ENCODE assay signal across 18 cellular contexts in the genomic region with DNA sequence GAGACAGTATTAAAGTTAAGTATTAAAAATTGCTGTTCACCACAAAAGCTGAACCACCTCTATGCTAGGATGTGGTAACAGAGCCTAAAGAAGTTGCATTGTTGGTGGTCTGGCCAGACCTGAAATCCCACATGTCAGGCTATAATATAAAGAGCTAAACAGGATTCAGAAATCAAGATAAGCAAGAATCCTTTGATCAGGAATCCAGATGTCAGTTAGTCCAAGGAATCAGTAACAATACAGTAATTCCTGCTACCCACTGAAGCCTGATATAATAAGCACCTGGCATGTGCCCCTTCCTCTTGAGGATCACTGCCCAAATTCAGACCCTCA. TPM values are rescaled to one million over a fixed set of nuclear protein-coding genes. Genes with fewer than 3 reads are reported as not detected.
A peak's percentile ranks its signal among the peaks of the same experiment; 100 is the strongest.
DNase-seq lines count a peak whose midpoint lies in the region; ATAC-seq, FAIRE-seq and TF ChIP-seq lines count a peak whose summit lies in the region.
"Had no signal": no experiment of that assay in that cellular context is flagged by ENCODE, and none has a peak within 500 bp of the region (broad histone marks: within the 10 kb centered on the region; RNA-seq: fewer than 3 reads in every experiment).

No MANE protein-coding gene starts in this region.

- TF ChIP-seq CTCF in HEK293 (tag by site-specific recombination; IDR thresholded peaks at IDR 0.05) (no peak), Loucy (conservative IDR thresholded peaks at IDR 0.05; ENCODE audit: low read length) (no peak), astrocyte (IDR thresholded peaks at IDR 0.05; ENCODE audit: insufficient read depth, low read depth, low read length) (no peak)

- H3K4me2 ChIP-seq in Loucy (ENCODE audit: low read depth, low read length, poor library complexity, severe bottlenecking) (peak overlapping the region; percentile 44), astrocyte (ENCODE audit: low read length) (no peak overlapping the region)

- H3K36me3 Mint-ChIP-seq in astrocyte (ENCODE audit: low read depth, unreplicated experiment): no peaks in the 10 kb centered on the region
- H3K36me3 Mint-ChIP-seq in naive thymus-derived CD4-positive, alpha-beta T cell: peaks cover 0 to 8% (median 3%) of the 10 kb centered on the region in 5 donors

- no peaks in the 10 kb centered on the region for H3F3A ChIP-seq in Loucy (ENCODE audit: low read depth)

- H2AFZ ChIP-seq in Loucy (ENCODE audit: low read length) (no peak overlapping the region), astrocyte (ENCODE audit: low read depth, low read length) (no peak overlapping the region)

- no peaks in the 10 kb centered on the region for H3K9me3 ChIP-seq in HEK293 (ENCODE audit: control insufficient read depth, insufficient read depth, low read depth, low read length)
- no peaks in the 10 kb centered on the region for H3K9me3 ChIP-seq in Loucy (ENCODE audit: insufficient read depth, low read depth, low read length)
- H3K9me3 ChIP-seq in astrocyte (ENCODE audit: insufficient read depth, low read depth, low read length): no peaks in the 10 kb centered on the region
- H3K9me3 ChIP-seq in naive thymus-derived CD4-positive, alpha-beta T cell (ENCODE audit: control insufficient read depth in 2 of 3, low read length in 3 of 3): no peaks in the 10 kb centered on the region

- H4K20me1 ChIP-seq in Loucy (ENCODE audit: insufficient read depth, low read length, poor library complexity, severe bottlenecking): peaks cover 8% of the 10 kb centered on the region
- H4K20me1 ChIP-seq in astrocyte (ENCODE audit: insufficient read depth, low read length): peaks cover 16% of the 10 kb centered on the region

- no peaks in the 10 kb centered on the region for H3K27me3 Mint-ChIP-seq in astrocyte (ENCODE audit: low read depth, unreplicated experiment)
- H3K27me3 Mint-ChIP-seq in naive thymus-derived CD4-positive, alpha-beta T cell: no peaks in the 10 kb centered on the region
- H3K27me3 Mint-ChIP-seq: CD4-positive, alpha-beta T cell had no signal

- no peak overlapping the region for H3K4me3 ChIP-seq in HEK293 (ENCODE audit: low read depth, low read length)
- no peak overlapping the region for H3K4me3 ChIP-seq in Loucy (ENCODE audit: low read length, poor library complexity, severe bottlenecking)
- H3K4me3 ChIP-seq in astrocyte (ENCODE audit: insufficient read depth, low read depth, low read length): no peak overlapping the region
- H3K4me3 ChIP-seq in naive thymus-derived CD4-positive, alpha-beta T cell (ENCODE audit: low read length): no peak overlapping the region

- POLR2A ChIA-PET in HEK293 (lab: Yijun Ruan, JAX): no interaction called here
- POLR2A ChIA-PET in naive thymus-derived CD4-positive, alpha-beta T cell (lab: Charles Lee): no interaction called here

- H3K27ac ChIP-seq in HEK293 (ENCODE audit: extremely low read depth, low read depth, low read length): no peak overlapping the region
- H3K27ac ChIP-seq in astrocyte (ENCODE audit: low read depth, low read length): no peak overlapping the region
- H3K27ac ChIP-seq in naive thymus-derived CD4-positive, alpha-beta T cell (ENCODE audit: low read depth, low read length): no peak overlapping the region
- H3K27ac ChIP-seq: HL-60 had no signal

- no peak overlapping the region for H3K4me3 Mint-ChIP-seq in astrocyte (ENCODE audit: unreplicated experiment)
- no peak overlapping the region for H3K4me3 Mint-ChIP-seq in naive thymus-derived CD4-positive, alpha-beta T cell
- H3K4me3 Mint-ChIP-seq: CD4-positive, alpha-beta T cell had no signal

- peaks cover 5% of the 10 kb centered on the region for H3K4me1 ChIP-seq in HEK293 (ENCODE audit: control insufficient read depth, insufficient read depth, low read length)
- peaks cover 26% of the 10 kb centered on the region for H3K4me1 ChIP-seq in Loucy (ENCODE audit: insufficient read depth, low read length, poor library complexity, severe bottlenecking)
- H3K4me1 ChIP-seq in astrocyte (ENCODE audit: insufficient read depth, low read length): peaks cover 3% of the 10 kb centered on the region
- H3K4me1 ChIP-seq in naive thymus-derived CD4-positive, alpha-beta T cell (ENCODE audit: control insufficient read depth in 2 of 2, insufficient read depth in 2 of 2, low read length in 2 of 2): no peaks in the 10 kb centered on the region

- intact Hi-C loops in naive thymus-derived CD4-positive, alpha-beta T cell (cut with micrococcal nuclease): no loop called here

- peaks cover 57% of the 10 kb centered on the region for H3K79me2 ChIP-seq in Loucy (ENCODE audit: insufficient read depth, low read length)
- peaks cover 7% of the 10 kb centered on the region for H3K79me2 ChIP-seq in astrocyte (ENCODE audit: insufficient read depth, low read length)

- peaks cover 5% of the 10 kb centered on the region for H3K9me3 Mint-ChIP-seq in astrocyte (ENCODE audit: unreplicated experiment)
- H3K9me3 Mint-ChIP-seq in naive thymus-derived CD4-positive, alpha-beta T cell: no peaks in the 10 kb centered on the region
- H3K9me3 Mint-ChIP-seq: CD4-positive, alpha-beta T cell had no signal

- CTCF ChIA-PET in HEK293 (lab: Yijun Ruan, JAX): no interaction called here
- CTCF ChIA-PET in naive thymus-derived CD4-positive, alpha-beta T cell (lab: Charles Lee): no interaction called here

- H3K36me3 ChIP-seq in HEK293 (ENCODE audit: control insufficient read depth in 2 of 2, insufficient read depth in 1 of 2, low read length in 2 of 2) (no peaks in the 10 kb centered on the region), Loucy (ENCODE audit: insufficient read depth, low read length) (no peaks in the 10 kb centered on the region), astrocyte (ENCODE audit: insufficient read depth, low read length) (no peaks in the 10 kb centered on the region)
- no peaks in the 10 kb centered on the region for H3K36me3 ChIP-seq in naive thymus-derived CD4-positive, alpha-beta T cell (ENCODE audit: control insufficient read depth in 2 of 3, insufficient read depth in 3 of 3, low read length in 3 of 3)

- no peak overlapping the region for H3K27ac Mint-ChIP-seq in astrocyte (ENCODE audit: unreplicated experiment)
- H3K27ac Mint-ChIP-seq in naive thymus-derived CD4-positive, alpha-beta T cell: no peak overlapping the region
- H3K27ac Mint-ChIP-seq: CD4-positive, alpha-beta T cell had no signal

- ATAC-seq in naive thymus-derived CD4-positive, alpha-beta T cell: no peak

- H3K9me2 ChIP-seq in Loucy (replicated peaks; ENCODE audit: low read depth, low read length): no peaks in the 10 kb centered on the region

- H3K27me3 ChIP-seq in Loucy (ENCODE audit: insufficient read depth, low read length, poor library complexity, severe bottlenecking) (no peaks in the 10 kb centered on the region), astrocyte (ENCODE audit: insufficient read depth, low read length) (no peaks in the 10 kb centered on the region)
- H3K27me3 ChIP-seq in naive thymus-derived CD4-positive, alpha-beta T cell (ENCODE audit: control insufficient read depth in 2 of 2, insufficient read depth in 2 of 2, low read length in 2 of 2): no peaks in the 10 kb centered on the region

- H3K9ac ChIP-seq in Loucy (ENCODE audit: low read depth, low read length, poor library complexity, severe bottlenecking): no peak overlapping the region
- no peak overlapping the region for H3K9ac ChIP-seq in astrocyte (ENCODE audit: low read length)

- FAIRE-seq in astrocyte (lab: Jason Lieb, UNC): no peak

- H3K4me1 Mint-ChIP-seq in astrocyte (ENCODE audit: low read depth, unreplicated experiment): peaks cover 20% of the 10 kb centered on the region
- H3K4me1 Mint-ChIP-seq in naive thymus-derived CD4-positive, alpha-beta T cell: peaks cover 0 to 69% (median 44%) of the 10 kb centered on the region in 7 donors

- DNase-seq in astrocyte (ENCODE audit: low read depth): peak; percentile 19
- DNase-seq in renal cortical epithelial cell (ENCODE audit: low read depth): peak; percentile 14
- no peak for DNase-seq in SKM-1 treated with dmso at 0.1 percent for 144 hours (lab: John Stamatoyannopoulos, UW; ENCODE audit: unreplicated experiment)
- no peak for DNase-seq in naive thymus-derived CD4-positive, alpha-beta T cell
- DNase-seq in NCI-H446 treated with DMSO at 0.1 percent for 48 hours (lab: John Stamatoyannopoulos, UW): no peak
- DNase-seq: AML-193; CD4-positive, alpha-beta T cell; H7; KBM-7; NCI-H1436; NCI-H2029; NCI-H2171 treated with DMSO at 0.1 percent for 48 hours; NCI-H774; SHP77 treated with DMSO at 0.1 percent for 48 hours; SW 1271 had no signal

TF ChIP-seq in HEK293, 187 proteins besides CTCF, POLR2A, EP300 and RAD21:
- no peak for TF ChIP-seq ZNF23 (tag by site-specific recombination; IDR thresholded peaks at IDR 0.05; ENCODE audit: borderline replicate concordance)
- TF ChIP-seq ZBTB17 (tag by site-specific recombination; IDR thresholded peaks at IDR 0.05): 0 out of 2 replicates have a peak, but pooled peaks have one; percentile 28

RNA-seq across cellular contexts. Expression of gene ZNF277, which starts 48.9 kb away (rescaled TPM):
- total RNA-seq in astrocyte (22.9 and 23.0 TPM in 2 replicates), renal cortical epithelial cell (61.9 and 73.5 TPM in 2 replicates)
- 10 to 100 TPM; 19.5 to 38.8 (median 25.9) TPM for total RNA-seq in naive thymus-derived CD4-positive, alpha-beta T cell
- polyA plus RNA-seq in naive thymus-derived CD4-positive, alpha-beta T cell: 10 to 100 TPM; 25.0 to 28.0 TPM

RNA-seq across cellular contexts. Expression of gene DOCK4, which starts 49.2 kb away (rescaled TPM):
- total RNA-seq in astrocyte (31.4 and 32.2 TPM in 2 replicates), renal cortical epithelial cell (24.5 and 50.4 TPM in 2 replicates)
- total RNA-seq in naive thymus-derived CD4-positive, alpha-beta T cell: 1 to 10 TPM in 4 of 5 experiments, under 1 TPM in 1; 0.19 to 3.1 (median 2.4) TPM
- under 1 TPM in 1 of 2 donors, not detected in 1; 0.16 TPM for polyA plus RNA-seq in naive thymus-derived CD4-positive, alpha-beta T cell

Comparison
In these comparisons a context has a peak if more than half of its experiments do, and no peak if none do; other contexts are left out.
1. DNase-seq: peak in astrocyte (single experiment) and renal cortical epithelial cell (single experiment); none in SKM-1 treated with dmso at 0.1 percent for 144 hours (single experiment), naive thymus-derived CD4-positive, alpha-beta T cell (0 of 9) and NCI-H446 treated with DMSO at 0.1 percent for 48 hours (single experiment).